ENCODE assay signal across 1 cellular context in the genomic region with DNA sequence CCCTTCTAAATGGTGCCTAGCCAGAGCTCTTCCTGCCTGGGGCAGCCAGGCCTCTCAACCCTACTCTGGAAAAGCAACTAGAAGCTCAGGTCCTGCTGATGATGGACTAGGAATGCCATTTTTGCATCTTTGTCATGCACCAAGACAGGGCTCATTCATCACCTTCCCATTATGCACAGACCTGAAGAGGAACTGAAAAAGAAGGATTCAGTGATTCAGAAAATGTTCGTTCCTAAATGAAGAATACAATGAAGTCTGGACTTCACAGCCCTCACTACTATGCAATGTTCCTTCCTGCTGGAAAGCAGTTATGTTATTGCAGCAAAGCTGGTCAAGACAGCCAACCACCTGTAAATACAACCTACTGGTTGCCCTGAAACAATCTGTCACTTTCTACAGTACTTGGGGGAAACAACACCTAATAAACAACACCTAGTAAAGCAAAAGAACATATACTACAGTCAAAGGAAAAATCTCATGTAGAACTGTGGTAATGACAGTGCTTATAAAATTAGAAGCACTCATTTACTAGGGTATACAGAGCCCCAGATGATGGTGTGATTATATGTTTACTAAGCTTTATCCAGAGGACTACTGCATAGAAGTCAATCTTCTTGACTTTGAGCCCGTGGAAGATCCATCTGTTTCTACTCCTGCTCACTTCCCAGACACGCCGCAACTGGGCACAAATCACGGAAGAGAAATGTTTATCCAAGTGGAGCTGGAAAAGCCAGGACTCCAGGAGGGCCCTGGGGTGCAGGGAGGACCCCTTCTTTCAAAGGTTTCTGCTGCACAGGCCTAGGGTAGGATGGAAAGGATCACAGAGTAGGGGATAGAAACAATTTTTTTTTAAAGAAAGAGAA.
TF ChIP-seq lines count a peak whose summit lies in the region.

No MANE protein-coding gene starts in this region.

TF ChIP-seq in HepG2, 621 proteins besides CTCF, POLR2A, EP300 and RAD21 (continued from another document):
- TF ChIP-seq, protein P1, sequence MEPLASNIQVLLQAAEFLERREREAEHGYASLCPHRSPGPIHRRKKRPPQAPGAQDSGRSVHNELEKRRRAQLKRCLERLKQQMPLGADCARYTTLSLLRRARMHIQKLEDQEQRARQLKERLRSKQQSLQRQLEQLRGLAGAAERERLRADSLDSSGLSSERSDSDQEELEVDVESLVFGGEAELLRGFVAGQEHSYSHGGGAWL (CRISPR knock-in tag; IDR thresholded peaks at IDR 0.05): no peak
- TF ChIP-seq SOX13 (IDR thresholded peaks at IDR 0.05) (no peak), SOX13 (CRISPR knock-in tag; conservative IDR thresholded peaks at IDR 0.05 in 1 of 2, IDR thresholded peaks at IDR 0.05 in 1 of 2) (no peak), GATA4 (IDR thresholded peaks at IDR 0.05; ENCODE audit: borderline replicate concordance, low read depth) (no peak), RORA (CRISPR knock-in tag; IDR thresholded peaks at IDR 0.05) (no peak), HNRNPH1 (optimal IDR thresholded peaks at IDR 0.05; ENCODE audit: low read depth, low read length) (no peak), ZNF75D (CRISPR knock-in tag; IDR thresholded peaks at IDR 0.05; ENCODE audit: borderline replicate concordance) (no peak), RFX5 (IDR thresholded peaks at IDR 0.05; ENCODE audit: low read depth, low read length) (no peak), ZSCAN31 (CRISPR knock-in tag; IDR thresholded peaks at IDR 0.05; ENCODE audit: low read depth) (no peak), ZNF644 (CRISPR knock-in tag; IDR thresholded peaks at IDR 0.05; ENCODE audit: low read depth) (no peak)
- TF ChIP-seq, protein P2, sequence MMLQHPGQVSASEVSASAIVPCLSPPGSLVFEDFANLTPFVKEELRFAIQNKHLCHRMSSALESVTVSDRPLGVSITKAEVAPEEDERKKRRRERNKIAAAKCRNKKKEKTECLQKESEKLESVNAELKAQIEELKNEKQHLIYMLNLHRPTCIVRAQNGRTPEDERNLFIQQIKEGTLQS (CRISPR knock-in tag; IDR thresholded peaks at IDR 0.05): no peak
